ENCODE assay signal across 1 cellular context in the genomic region with DNA sequence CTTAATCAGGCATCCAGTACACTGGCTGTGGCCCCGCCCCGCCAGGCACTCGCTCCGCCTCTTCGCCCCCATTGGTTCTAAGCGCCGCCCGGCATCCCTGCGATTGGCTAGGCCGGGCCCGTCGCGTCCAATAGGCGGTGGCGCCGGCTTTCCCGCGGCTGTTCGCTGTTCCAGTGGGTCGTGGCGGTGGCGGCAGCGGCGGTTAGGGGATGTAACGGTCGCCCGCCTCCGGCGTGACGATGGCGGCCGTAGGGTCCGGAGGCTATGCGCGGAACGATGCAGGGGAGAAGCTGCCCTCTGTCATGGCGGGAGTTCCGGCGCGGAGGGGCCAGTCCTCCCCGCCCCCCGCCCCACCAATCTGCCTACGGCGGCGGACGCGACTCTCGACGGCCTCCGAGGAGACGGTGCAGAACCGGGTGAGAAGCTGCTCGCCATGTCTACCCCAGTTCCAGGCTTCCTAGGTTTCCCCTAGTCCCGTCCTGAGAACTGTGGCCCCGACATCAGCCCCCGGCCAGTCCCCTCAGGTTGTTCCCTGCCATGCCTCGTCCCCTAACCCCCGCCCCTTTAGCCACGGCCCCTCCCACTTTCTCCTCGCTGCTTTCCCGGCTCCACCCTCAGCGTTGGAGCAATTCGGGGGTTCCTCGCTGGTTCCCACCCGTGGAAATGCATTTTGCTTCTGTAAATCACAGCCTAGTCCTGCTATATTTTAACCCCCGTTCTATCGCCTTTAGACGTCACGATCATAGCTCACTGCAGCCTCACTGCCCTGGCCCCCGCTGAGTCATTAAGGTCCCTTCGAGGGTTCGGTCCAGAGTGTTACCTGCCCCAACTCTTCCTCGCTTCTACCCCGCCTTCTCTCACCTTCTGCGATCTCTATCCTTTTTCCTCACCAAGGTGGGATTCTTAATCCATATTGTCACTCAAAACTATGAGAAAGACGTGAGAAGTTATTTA.
TF ChIP-seq lines count a peak whose summit lies in the region.

A gene (plus strand): TSS at position 165 of the 954 bp plus-strand sequence. CDS start 75 bp downstream, at position 240.

TF ChIP-seq in K562, 482 proteins besides CTCF, POLR2A, EP300 and RAD21 (continued from another document and continues in another):
- TF ChIP-seq, protein P1, sequence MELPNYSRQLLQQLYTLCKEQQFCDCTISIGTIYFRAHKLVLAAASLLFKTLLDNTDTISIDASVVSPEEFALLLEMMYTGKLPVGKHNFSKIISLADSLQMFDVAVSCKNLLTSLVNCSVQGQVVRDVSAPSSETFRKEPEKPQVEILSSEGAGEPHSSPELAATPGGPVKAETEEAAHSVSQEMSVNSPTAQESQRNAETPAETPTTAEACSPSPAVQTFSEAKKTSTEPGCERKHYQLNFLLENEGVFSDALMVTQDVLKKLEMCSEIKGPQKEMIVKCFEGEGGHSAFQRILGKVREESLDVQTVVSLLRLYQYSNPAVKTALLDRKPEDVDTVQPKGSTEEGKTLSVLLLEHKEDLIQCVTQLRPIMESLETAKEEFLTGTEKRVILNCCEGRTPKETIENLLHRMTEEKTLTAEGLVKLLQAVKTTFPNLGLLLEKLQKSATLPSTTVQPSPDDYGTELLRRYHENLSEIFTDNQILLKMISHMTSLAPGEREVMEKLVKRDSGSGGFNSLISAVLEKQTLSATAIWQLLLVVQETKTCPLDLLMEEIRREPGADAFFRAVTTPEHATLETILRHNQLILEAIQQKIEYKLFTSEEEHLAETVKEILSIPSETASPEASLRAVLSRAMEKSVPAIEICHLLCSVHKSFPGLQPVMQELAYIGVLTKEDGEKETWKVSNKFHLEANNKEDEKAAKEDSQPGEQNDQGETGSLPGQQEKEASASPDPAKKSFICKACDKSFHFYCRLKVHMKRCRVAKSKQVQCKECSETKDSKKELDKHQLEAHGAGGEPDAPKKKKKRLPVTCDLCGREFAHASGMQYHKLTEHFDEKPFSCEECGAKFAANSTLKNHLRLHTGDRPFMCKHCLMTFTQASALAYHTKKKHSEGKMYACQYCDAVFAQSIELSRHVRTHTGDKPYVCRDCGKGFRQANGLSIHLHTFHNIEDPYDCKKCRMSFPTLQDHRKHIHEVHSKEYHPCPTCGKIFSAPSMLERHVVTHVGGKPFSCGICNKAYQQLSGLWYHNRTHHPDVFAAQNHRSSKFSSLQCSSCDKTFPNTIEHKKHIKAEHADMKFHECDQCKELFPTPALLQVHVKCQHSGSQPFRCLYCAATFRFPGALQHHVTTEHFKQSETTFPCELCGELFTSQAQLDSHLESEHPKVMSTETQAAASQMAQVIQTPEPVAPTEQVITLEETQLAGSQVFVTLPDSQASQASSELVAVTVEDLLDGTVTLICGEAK (IDR thresholded peaks at IDR 0.05), result no peak
- TF ChIP-seq, protein P1 (CRISPR knock-in tag; IDR thresholded peaks at IDR 0.05), result no peak
- TF ChIP-seq KDM2B (CRISPR knock-in tag; IDR thresholded peaks at IDR 0.05) (no peak), HMG20B (CRISPR knock-in tag; IDR thresholded peaks at IDR 0.05) (no peak), HDAC2 (IDR thresholded peaks at IDR 0.05) (0 out of 2 replicates have a peak, but pooled peaks have one; percentile 23), NUFIP1 (IDR thresholded peaks at IDR 0.05; ENCODE audit: partially characterized antibody) (no peak), MCM2 (IDR thresholded peaks at IDR 0.05; ENCODE audit: low read depth) (no peak), HNRNPLL (IDR thresholded peaks at IDR 0.05; ENCODE audit: low read depth, low read length, poor library complexity, severe bottlenecking) (no peak), MAZ (CRISPR knock-in tag; conservative IDR thresholded peaks at IDR 0.05 in 1 of 2, IDR thresholded peaks at IDR 0.05 in 1 of 2) (peak; percentile 29 to 33; a peak in 2 of 4 replicates), SRSF3 (IDR thresholded peaks at IDR 0.05; ENCODE audit: insufficient read depth, low read length) (no peak), ZEB2 (IDR thresholded peaks at IDR 0.05) (no peak), ZNF384 (IDR thresholded peaks at IDR 0.05; ENCODE audit: low read depth, low read length) (no peak), RBM15 (IDR thresholded peaks at IDR 0.05; ENCODE audit: insufficient read depth, low read length) (no peak), PRMT5 (CRISPR knock-in tag; IDR thresholded peaks at IDR 0.05) (no peak), ZNF785 (CRISPR knock-in tag; IDR thresholded peaks at IDR 0.05) (no peak), SRSF7 (optimal IDR thresholded peaks at IDR 0.05; ENCODE audit: low read depth, low read length) (no peak), BRD4 (IDR thresholded peaks at IDR 0.05) (peak; percentile 57; the same call in 1 of the 2 replicates), ZFPM2 (CRISPR knock-in tag; IDR thresholded peaks at IDR 0.05) (no peak), GTF2F1 (IDR thresholded peaks at IDR 0.05; ENCODE audit: low read depth, low read length) (no peak), FOXP1 (CRISPR knock-in tag; IDR thresholded peaks at IDR 0.05) (no peak), ATF1 (CRISPR knock-in tag; IDR thresholded peaks at IDR 0.05) (peak; percentile 8; the same call in 1 of the 2 replicates), ATF1 (tag; IDR thresholded peaks at IDR 0.05) (no peak)
- TF ChIP-seq, protein P2, sequence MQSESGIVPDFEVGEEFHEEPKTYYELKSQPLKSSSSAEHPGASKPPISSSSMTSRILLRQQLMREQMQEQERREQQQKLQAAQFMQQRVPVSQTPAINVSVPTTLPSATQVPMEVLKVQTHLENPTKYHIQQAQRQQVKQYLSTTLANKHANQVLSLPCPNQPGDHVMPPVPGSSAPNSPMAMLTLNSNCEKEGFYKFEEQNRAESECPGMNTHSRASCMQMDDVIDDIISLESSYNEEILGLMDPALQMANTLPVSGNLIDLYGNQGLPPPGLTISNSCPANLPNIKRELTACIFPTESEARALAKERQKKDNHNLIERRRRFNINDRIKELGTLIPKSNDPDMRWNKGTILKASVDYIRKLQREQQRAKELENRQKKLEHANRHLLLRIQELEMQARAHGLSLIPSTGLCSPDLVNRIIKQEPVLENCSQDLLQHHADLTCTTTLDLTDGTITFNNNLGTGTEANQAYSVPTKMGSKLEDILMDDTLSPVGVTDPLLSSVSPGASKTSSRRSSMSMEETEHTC (IDR thresholded peaks at IDR 0.05), result no peak
- TF ChIP-seq, protein P3, sequence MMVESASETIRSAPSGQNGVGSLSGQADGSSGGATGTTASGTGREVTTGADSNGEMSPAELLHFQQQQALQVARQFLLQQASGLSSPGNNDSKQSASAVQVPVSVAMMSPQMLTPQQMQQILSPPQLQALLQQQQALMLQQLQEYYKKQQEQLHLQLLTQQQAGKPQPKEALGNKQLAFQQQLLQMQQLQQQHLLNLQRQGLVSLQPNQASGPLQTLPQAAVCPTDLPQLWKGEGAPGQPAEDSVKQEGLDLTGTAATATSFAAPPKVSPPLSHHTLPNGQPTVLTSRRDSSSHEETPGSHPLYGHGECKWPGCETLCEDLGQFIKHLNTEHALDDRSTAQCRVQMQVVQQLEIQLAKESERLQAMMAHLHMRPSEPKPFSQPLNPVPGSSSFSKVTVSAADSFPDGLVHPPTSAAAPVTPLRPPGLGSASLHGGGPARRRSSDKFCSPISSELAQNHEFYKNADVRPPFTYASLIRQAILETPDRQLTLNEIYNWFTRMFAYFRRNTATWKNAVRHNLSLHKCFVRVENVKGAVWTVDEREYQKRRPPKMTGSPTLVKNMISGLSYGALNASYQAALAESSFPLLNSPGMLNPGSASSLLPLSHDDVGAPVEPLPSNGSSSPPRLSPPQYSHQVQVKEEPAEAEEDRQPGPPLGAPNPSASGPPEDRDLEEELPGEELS (CRISPR knock-in tag; IDR thresholded peaks at IDR 0.05; ENCODE audit: borderline replicate concordance), result no peak
- TF ChIP-seq, protein P4, sequence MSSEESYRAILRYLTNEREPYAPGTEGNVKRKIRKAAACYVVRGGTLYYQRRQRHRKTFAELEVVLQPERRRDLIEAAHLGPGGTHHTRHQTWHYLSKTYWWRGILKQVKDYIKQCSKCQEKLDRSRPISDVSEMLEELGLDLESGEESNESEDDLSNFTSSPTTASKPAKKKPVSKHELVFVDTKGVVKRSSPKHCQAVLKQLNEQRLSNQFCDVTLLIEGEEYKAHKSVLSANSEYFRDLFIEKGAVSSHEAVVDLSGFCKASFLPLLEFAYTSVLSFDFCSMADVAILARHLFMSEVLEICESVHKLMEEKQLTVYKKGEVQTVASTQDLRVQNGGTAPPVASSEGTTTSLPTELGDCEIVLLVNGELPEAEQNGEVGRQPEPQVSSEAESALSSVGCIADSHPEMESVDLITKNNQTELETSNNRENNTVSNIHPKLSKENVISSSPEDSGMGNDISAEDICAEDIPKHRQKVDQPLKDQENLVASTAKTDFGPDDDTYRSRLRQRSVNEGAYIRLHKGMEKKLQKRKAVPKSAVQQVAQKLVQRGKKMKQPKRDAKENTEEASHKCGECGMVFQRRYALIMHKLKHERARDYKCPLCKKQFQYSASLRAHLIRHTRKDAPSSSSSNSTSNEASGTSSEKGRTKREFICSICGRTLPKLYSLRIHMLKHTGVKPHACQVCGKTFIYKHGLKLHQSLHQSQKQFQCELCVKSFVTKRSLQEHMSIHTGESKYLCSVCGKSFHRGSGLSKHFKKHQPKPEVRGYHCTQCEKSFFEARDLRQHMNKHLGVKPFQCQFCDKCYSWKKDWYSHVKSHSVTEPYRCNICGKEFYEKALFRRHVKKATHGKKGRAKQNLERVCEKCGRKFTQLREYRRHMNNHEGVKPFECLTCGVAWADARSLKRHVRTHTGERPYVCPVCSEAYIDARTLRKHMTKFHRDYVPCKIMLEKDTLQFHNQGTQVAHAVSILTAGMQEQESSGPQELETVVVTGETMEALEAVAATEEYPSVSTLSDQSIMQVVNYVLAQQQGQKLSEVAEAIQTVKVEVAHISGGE (CRISPR knock-in tag; IDR thresholded peaks at IDR 0.05), result no peak
- TF ChIP-seq, protein P5, sequence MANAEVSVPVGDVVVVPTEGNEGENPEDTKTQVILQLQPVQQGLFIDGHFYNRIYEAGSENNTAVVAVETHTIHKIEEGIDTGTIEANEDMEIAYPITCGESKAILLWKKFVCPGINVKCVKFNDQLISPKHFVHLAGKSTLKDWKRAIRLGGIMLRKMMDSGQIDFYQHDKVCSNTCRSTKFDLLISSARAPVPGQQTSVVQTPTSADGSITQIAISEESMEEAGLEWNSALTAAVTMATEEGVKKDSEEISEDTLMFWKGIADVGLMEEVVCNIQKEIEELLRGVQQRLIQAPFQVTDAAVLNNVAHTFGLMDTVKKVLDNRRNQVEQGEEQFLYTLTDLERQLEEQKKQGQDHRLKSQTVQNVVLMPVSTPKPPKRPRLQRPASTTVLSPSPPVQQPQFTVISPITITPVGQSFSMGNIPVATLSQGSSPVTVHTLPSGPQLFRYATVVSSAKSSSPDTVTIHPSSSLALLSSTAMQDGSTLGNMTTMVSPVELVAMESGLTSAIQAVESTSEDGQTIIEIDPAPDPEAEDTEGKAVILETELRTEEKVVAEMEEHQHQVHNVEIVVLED (CRISPR knock-in tag; IDR thresholded peaks at IDR 0.05), result no peak
- TF ChIP-seq, protein P6, sequence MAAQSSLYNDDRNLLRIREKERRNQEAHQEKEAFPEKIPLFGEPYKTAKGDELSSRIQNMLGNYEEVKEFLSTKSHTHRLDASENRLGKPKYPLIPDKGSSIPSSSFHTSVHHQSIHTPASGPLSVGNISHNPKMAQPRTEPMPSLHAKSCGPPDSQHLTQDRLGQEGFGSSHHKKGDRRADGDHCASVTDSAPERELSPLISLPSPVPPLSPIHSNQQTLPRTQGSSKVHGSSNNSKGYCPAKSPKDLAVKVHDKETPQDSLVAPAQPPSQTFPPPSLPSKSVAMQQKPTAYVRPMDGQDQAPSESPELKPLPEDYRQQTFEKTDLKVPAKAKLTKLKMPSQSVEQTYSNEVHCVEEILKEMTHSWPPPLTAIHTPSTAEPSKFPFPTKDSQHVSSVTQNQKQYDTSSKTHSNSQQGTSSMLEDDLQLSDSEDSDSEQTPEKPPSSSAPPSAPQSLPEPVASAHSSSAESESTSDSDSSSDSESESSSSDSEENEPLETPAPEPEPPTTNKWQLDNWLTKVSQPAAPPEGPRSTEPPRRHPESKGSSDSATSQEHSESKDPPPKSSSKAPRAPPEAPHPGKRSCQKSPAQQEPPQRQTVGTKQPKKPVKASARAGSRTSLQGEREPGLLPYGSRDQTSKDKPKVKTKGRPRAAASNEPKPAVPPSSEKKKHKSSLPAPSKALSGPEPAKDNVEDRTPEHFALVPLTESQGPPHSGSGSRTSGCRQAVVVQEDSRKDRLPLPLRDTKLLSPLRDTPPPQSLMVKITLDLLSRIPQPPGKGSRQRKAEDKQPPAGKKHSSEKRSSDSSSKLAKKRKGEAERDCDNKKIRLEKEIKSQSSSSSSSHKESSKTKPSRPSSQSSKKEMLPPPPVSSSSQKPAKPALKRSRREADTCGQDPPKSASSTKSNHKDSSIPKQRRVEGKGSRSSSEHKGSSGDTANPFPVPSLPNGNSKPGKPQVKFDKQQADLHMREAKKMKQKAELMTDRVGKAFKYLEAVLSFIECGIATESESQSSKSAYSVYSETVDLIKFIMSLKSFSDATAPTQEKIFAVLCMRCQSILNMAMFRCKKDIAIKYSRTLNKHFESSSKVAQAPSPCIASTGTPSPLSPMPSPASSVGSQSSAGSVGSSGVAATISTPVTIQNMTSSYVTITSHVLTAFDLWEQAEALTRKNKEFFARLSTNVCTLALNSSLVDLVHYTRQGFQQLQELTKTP (IDR thresholded peaks at IDR 0.05; ENCODE audit: low read depth in 1 of 2, partially characterized antibody in 2 of 2), result no peak
- TF ChIP-seq, protein P7, sequence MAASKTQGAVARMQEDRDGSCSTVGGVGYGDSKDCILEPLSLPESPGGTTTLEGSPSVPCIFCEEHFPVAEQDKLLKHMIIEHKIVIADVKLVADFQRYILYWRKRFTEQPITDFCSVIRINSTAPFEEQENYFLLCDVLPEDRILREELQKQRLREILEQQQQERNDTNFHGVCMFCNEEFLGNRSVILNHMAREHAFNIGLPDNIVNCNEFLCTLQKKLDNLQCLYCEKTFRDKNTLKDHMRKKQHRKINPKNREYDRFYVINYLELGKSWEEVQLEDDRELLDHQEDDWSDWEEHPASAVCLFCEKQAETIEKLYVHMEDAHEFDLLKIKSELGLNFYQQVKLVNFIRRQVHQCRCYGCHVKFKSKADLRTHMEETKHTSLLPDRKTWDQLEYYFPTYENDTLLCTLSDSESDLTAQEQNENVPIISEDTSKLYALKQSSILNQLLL (CRISPR knock-in tag; IDR thresholded peaks at IDR 0.05; ENCODE audit: borderline replicate concordance), result no peak
